Comparison of ENCODE assay signal across 29 cellular contexts in the genomic region with DNA sequence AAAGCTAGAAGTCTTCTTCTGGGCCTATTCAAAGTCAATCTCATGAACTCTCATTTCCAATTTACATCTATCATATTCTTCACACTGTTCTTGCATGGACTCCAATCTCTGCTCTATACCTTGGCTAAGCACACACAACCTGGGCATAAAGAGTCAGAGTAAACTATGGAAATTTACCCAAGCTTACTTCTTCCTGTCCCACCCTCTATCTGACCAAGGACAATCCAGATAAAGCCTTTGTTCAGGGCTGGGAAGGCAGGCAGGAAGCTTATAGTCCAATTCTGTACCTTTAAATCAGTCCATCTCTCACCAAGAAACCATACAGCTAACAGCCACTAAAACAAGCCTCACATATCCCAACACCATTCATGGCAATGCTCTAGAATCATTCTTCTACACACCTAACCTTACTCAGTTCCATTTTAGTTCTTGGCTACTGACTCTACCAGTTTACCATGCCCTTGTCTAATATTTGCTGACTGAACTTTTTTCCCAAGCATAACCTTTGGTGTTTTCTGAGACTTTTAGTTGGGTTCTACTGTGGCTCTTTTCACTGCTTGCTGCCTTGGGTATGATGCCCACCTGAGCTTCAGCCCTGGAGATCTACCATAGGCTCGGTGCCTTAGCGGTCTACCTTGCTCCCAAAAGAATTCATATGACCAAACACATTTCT.
"Had no signal": no experiment of that assay in that cellular context is flagged by ENCODE, and none has a peak within 500 bp of the region (broad histone marks: within the 10 kb centered on the region; RNA-seq: fewer than 3 reads in every experiment).

No MANE protein-coding gene starts in this region.

- FAIRE-seq: astrocyte had no signal

- DNase-seq: activated CD4-positive, alpha-beta T cell treated with anti-CD3 and anti-CD28 coated beads for 48 hours; activated CD4-positive, alpha-beta T cell treated with anti-CD3 and anti-CD28 coated beads, Interleukin-2, amount 50 U/mL, for 4 hours; activated CD4-positive, CD25-positive, alpha-beta regulatory T cell treated with anti-CD3 and anti-CD28 coated beads, Interleukin-2, amount 50 U/mL, for 72 hours; activated CD8-positive, alpha-beta memory T cell treated with anti-CD3 and anti-CD28 coated beads, Interleukin-2, amount 50 U/mL, for 48 hours; activated CD8-positive, alpha-beta T cell treated with anti-CD3 and anti-CD28 coated beads, Interleukin-2, amount 10 ng/mL, durations not matched to agents 7 days and 5 days; activated effector memory CD4-positive, alpha-beta T cell treated with Interleukin-2 at 50 U/mL for 16 hours; activated naive CD4-positive, alpha-beta T cell treated with Interleukin-2 at 50 U/mL for 16 hours; activated T-cell treated with anti-CD3 and anti-CD28 coated beads, Interleukin-2, amount 50 U/mL, for 1 hour; amygdala; brain microvascular endothelial cell; Kasumi-1; NCI-H1048; NCI-H146; NCI-H1930; NCI-H2171; NCI-H226; NCI-H510A; NCI-H526 treated with DMSO at 0.1 percent for 48 hours; NK-92 treated with Interleukin-12 subunit alpha and Interleukin-12 subunit beta, amount 100 ng/mL, for 24 hours; OCI-M1; Peyer's patch; SHP77; SW 1271 had no signal

- H3K27me3 ChIP-seq: brain microvascular endothelial cell, cardiac muscle cell, Peyer's patch, SJSA1 had no signal

- H3K9me3 Mint-ChIP-seq: WTC11 had no signal

- H3K4me3 ChIP-seq: cardiac muscle cell, Peyer's patch, SJSA1 had no signal

- H3K4me1 ChIP-seq: SJSA1 had no signal

- H3K9me3 ChIP-seq: Peyer's patch, SJSA1 had no signal

- H3K36me3 ChIP-seq: brain microvascular endothelial cell, cardiac muscle cell, Peyer's patch, SJSA1 had no signal

- H3K27ac Mint-ChIP-seq: activated CD8-positive, alpha-beta T cell treated with anti-CD3 and anti-CD28 coated beads, Interleukin-2, amount 10 ng/mL, durations not matched to agents 7 days and 5 days; activated naive CD4-positive, alpha-beta T cell treated with anti-CD3 and anti-CD28 coated beads, Interleukin-2, amount 50 U/mL, for 72 hours; WTC11 had no signal

- H3K27ac ChIP-seq: brain microvascular endothelial cell, cardiac muscle cell, Peyer's patch, SJSA1 had no signal

- H3K4me3 Mint-ChIP-seq: activated CD8-positive, alpha-beta T cell treated with anti-CD3 and anti-CD28 coated beads, Interleukin-2, amount 10 ng/mL, durations not matched to agents 7 days and 5 days; WTC11 had no signal

- ATAC-seq: activated CD8-positive, alpha-beta T cell treated with anti-CD3 and anti-CD28 coated beads, Interleukin-2, amount 10 ng/mL, durations not matched to agents 7 days and 5 days; activated naive CD4-positive, alpha-beta T cell treated with anti-CD3 and anti-CD28 coated beads, Interleukin-2, amount 50 U/mL, for 72 hours; SK-N-SH treated with all-trans-retinoic acid at 6 μM for 48 hours; WTC11 had no signal
